8 cellular contexts compared by ENCODE assay signal in the genomic region with DNA sequence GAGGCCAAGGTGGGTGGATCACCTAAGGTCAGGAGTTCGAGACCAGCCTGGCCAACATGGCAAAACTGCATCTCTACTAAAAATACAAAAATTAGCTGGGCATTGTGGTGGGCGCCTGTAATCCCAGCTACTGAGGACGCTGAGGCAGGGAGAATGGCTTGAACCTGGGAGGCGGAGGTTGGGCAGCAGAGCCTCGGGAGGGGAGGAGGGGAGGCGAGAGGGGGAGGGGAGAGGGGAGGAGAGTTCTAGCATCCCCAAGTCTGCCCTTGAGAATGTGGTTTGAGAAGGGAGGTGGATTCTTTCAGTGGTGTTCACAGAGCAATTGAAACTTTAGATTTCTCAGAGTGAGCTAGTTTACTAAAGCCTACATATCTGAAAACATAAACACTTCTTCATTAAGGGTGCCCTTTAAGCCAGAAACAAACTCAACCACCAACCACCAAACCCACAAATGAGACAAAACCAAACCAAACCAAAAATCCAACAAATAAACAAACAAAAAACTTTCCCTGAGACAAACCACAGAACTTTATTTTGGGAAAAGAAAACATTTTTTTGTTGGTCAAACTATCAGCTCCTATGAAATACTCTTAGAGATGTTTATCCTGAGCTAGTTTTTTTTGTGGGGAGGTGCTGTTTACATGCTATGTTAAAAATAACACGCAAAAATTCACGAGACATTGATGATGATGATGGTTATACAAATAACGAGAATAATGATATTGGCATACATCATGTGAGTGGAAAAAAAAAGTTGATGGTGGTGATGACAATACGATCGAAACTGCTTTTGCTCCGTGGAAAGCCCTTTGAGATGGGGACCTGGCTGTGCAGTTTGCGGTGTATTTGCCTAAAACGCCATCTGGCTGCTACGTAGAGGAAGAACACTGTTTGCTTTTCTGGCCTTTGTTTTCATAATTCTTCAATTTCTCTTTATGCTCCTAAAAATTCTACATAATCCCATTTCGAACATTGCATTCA.
DNase-seq lines count a peak whose midpoint lies in the region; ATAC-seq and TF ChIP-seq lines count a peak whose summit lies in the region.

No MANE protein-coding gene starts in this region.

- no peak overlapping the region for H3K27ac ChIP-seq in cardiac muscle cell
- no peak overlapping the region for H3K27ac ChIP-seq in right atrium auricular region
- H3K27ac ChIP-seq in testis: no peak overlapping the region

- H3K4me3 ChIP-seq in cardiac muscle cell: no peak overlapping the region
- H3K4me3 ChIP-seq in right atrium auricular region: no peak overlapping the region
- no peak overlapping the region for H3K4me3 ChIP-seq in testis

- TF ChIP-seq CTCF in cardiac muscle cell (IDR thresholded peaks at IDR 0.05; ENCODE audit: low read depth, low read length) (peak; percentile 58), right atrium auricular region (IDR thresholded peaks at IDR 0.05) (peak in 1 of 2 donors; percentile 72), testis (IDR thresholded peaks at IDR 0.05) (peak in 1 of 3 experiments; percentile 42)

- intact Hi-C loops in head of caudate nucleus (cut with DNase I) (no loop called here), testis (cut with DNase I; ENCODE audit: low total_unique reads) (no loop called here)

- 28 to 73% methylated on average over 14 of the region's 16 CpGs for WGBS in testis, 2 donors

- no peaks in the 10 kb centered on the region for H3K4me1 ChIP-seq in cardiac muscle cell (ENCODE audit: low read depth)
- H3K4me1 ChIP-seq in right atrium auricular region: peaks cover 0 to 7% of the 10 kb centered on the region in 2 donors
- H3K4me1 ChIP-seq in testis: no peaks in the 10 kb centered on the region

- peaks cover 5% of the 10 kb centered on the region for H3K27me3 ChIP-seq in cardiac muscle cell
- H3K27me3 ChIP-seq in right atrium auricular region: peaks cover 1 to 4% of the 10 kb centered on the region in 2 donors
- H3K27me3 ChIP-seq in testis: no peaks in the 10 kb centered on the region

- H3K9me3 ChIP-seq in cardiac muscle cell (ENCODE audit: low read depth) (no peaks in the 10 kb centered on the region), right atrium auricular region (no peaks in the 10 kb centered on the region), testis (no peaks in the 10 kb centered on the region)

- ATAC-seq in HG02885 (IDR thresholded peaks at IDR 0.05; ENCODE audit: poor library complexity, unreplicated experiment): peak; percentile 32

- H3K36me3 ChIP-seq in cardiac muscle cell (no peaks in the 10 kb centered on the region), right atrium auricular region (no peaks in the 10 kb centered on the region), testis (ENCODE audit: low read depth, missing control alignments) (no peaks in the 10 kb centered on the region)

- no peak for TF ChIP-seq POLR2A in testis (IDR thresholded peaks at IDR 0.05)

- DNase-seq in cardiac muscle cell (ENCODE audit: low read depth in 1 of 2, low spot score in 1 of 2) (peak; percentile 44 to 60), right atrium auricular region (ENCODE audit: low spot score) (no peak), NCI-H82 (lab: John Stamatoyannopoulos, UW) (peak; percentile 59), head of caudate nucleus (peak in 38 of 42 donors; percentile 7 to 75 (median 50)), testis (no peak)
- peak; percentile 47 for DNase-seq in activated naive CD4-positive, alpha-beta T cell treated with Interleukin-2 at 50 U/mL for 16 hours
- DNase-seq in stimulated activated CD4-positive, alpha-beta T cell treated with anti-CD3 and anti-CD28 coated beads, TNF-alpha, amount 100 ng/mL, for 1 hour (ENCODE audit: low read depth in 3 of 3, low spot score in 1 of 3): peak in 2 of 3 donors; percentile 4 to 8

Comparison
In these comparisons a context has a peak if more than half of its experiments do, and no peak if none do; other contexts are left out.
1. DNase-seq: peak in cardiac muscle cell (2 of 2), NCI-H82 (single experiment), activated naive CD4-positive, alpha-beta T cell treated with Interleukin-2 at 50 U/mL for 16 hours (single experiment), head of caudate nucleus (38 of 42) and stimulated activated CD4-positive, alpha-beta T cell treated with anti-CD3 and anti-CD28 coated beads, TNF-alpha, amount 100 ng/mL, for 1 hour (2 of 3); none in right atrium auricular region (single experiment) and testis (single experiment).